31 cellular contexts compared by ENCODE assay signal in genomic region chr9:94534901-94535300, GRCh38. TPM values are rescaled to one million over a fixed set of nuclear protein-coding genes. Genes with fewer than 3 reads are reported as not detected.
"Had no signal": no experiment of that assay in that cellular context is flagged by ENCODE, and none has a peak within 500 bp of the region (broad histone marks: within the 10 kb centered on the region; RNA-seq: fewer than 3 reads in every experiment).

No MANE protein-coding gene starts in this region.

- H3K36me3 Mint-ChIP-seq: activated naive CD8-positive, alpha-beta T cell; naive thymus-derived CD4-positive, alpha-beta T cell; neural progenitor cell; stimulated activated naive B cell treated with anti-CD40 and anti-IgM and Interleukin-4, amounts not matched to agents 10 μg/mL and 1 μg/mL and 100 μg/mL, for 72 hours; WTC11 had no signal

- ATAC-seq: activated CD4-positive, alpha-beta T cell treated with anti-CD3 and anti-CD28 coated beads for 36 hours; activated T-helper 17 cell treated with anti-CD3 and anti-CD28 coated beads, Interleukin-2, amount 50 U/mL, for 72 hours; heart left ventricle; lower lobe of right lung; naive thymus-derived CD4-positive, alpha-beta T cell; sciatic nerve; stimulated activated naive B cell treated with anti-CD40 and anti-IgM and Interleukin-4, amounts not matched to agents 10 μg/mL and 1 μg/mL and 100 μg/mL, for 72 hours; WTC11 had no signal

- DNase-seq: activated CD4-positive, alpha-beta T cell treated with anti-CD3 and anti-CD28 coated beads for 36 hours; activated CD4-positive, alpha-beta T cell treated with anti-CD3 and anti-CD28 coated beads, Interleukin-2, amount 50 U/mL, for 4 hours; activated CD8-positive, alpha-beta memory T cell treated with anti-CD3 and anti-CD28 coated beads for 24 hours; activated CD8-positive, alpha-beta memory T cell treated with anti-CD3 and anti-CD28 coated beads, Interleukin-2, amount 50 U/mL, for 4 hours; activated naive CD4-positive, alpha-beta T cell; activated T-cell treated with anti-CD3 and anti-CD28 coated beads, Interleukin-2, amount 50 U/mL, for 24 hours; amniotic stem cell; colonic mucosa; heart left ventricle; islet precursor cell; lower lobe of right lung; mesendoderm; naive thymus-derived CD4-positive, alpha-beta T cell; stimulated activated CD4-positive, alpha-beta T cell treated with anti-CD3 and anti-CD28 coated beads, Interleukin-15, amount 100 ng/mL, for 24 hours; stimulated activated CD8-positive, alpha-beta memory T cell treated with anti-CD3 and anti-CD28 coated beads, Interleukin-4, amount 100 ng/mL, for 48 hours; stimulated activated naive B cell treated with anti-CD40 and anti-IgM and Interleukin-4, amounts not matched to agents 10 μg/mL and 1 μg/mL and 100 μg/mL, for 72 hours; T1000; testis; trophoblast cell had no signal

- H3K27me3 ChIP-seq: breast epithelium, colonic mucosa, esophagus muscularis mucosa, neural progenitor cell, testis had no signal

- H3K4me1 Mint-ChIP-seq: activated CD4-positive, alpha-beta T cell treated with anti-CD3 and anti-CD28 coated beads for 36 hours; activated T-helper 17 cell treated with anti-CD3 and anti-CD28 coated beads, Interleukin-2, amount 50 U/mL, for 72 hours; central memory CD8-positive, alpha-beta T cell; naive thymus-derived CD4-positive, alpha-beta T cell; neural progenitor cell; stimulated activated naive B cell treated with anti-CD40 and anti-IgM and Interleukin-4, amounts not matched to agents 10 μg/mL and 1 μg/mL and 100 μg/mL, for 72 hours; WTC11 had no signal

- H3K4me2 ChIP-seq: neural progenitor cell, smooth muscle cell had no signal

- H3K36me3 ChIP-seq: breast epithelium, colonic mucosa, esophagus muscularis mucosa, heart left ventricle, lower lobe of right lung, neural progenitor cell had no signal

- H3K9me3 ChIP-seq: breast epithelium, colonic mucosa, esophagus muscularis mucosa, heart left ventricle, lower lobe of right lung, testis had no signal

- H3K9ac ChIP-seq: neural progenitor cell had no signal

- H3K4me3 ChIP-seq: breast epithelium, colonic mucosa, esophagus muscularis mucosa, heart left ventricle, lower lobe of right lung, neural progenitor cell, smooth muscle cell, testis had no signal

- H3K27ac ChIP-seq: breast epithelium, colonic mucosa, esophagus muscularis mucosa, heart left ventricle, lower lobe of right lung, neural progenitor cell, testis had no signal

- H2AFZ ChIP-seq: neural progenitor cell had no signal

- H3K4me1 ChIP-seq: breast epithelium, colonic mucosa, esophagus muscularis mucosa, heart left ventricle, lower lobe of right lung, neural progenitor cell, testis had no signal

- H3K27ac Mint-ChIP-seq: activated CD4-positive, alpha-beta T cell treated with anti-CD3 and anti-CD28 coated beads for 36 hours; activated naive CD8-positive, alpha-beta T cell; activated T-cell treated with anti-CD3 and anti-CD28 coated beads, Interleukin-2, amount 50 U/mL, for 24 hours; activated T-helper 17 cell treated with anti-CD3 and anti-CD28 coated beads, Interleukin-2, amount 50 U/mL, for 72 hours; naive thymus-derived CD4-positive, alpha-beta T cell; neural progenitor cell; stimulated activated naive B cell treated with anti-CD40 and anti-IgM and Interleukin-4, amounts not matched to agents 10 μg/mL and 1 μg/mL and 100 μg/mL, for 72 hours; WTC11 had no signal

- H3K4me3 Mint-ChIP-seq: activated CD4-positive, alpha-beta T cell treated with anti-CD3 and anti-CD28 coated beads for 36 hours; activated naive CD8-positive, alpha-beta T cell; activated T-cell treated with anti-CD3 and anti-CD28 coated beads, Interleukin-2, amount 50 U/mL, for 24 hours; activated T-helper 17 cell treated with anti-CD3 and anti-CD28 coated beads, Interleukin-2, amount 50 U/mL, for 72 hours; central memory CD8-positive, alpha-beta T cell; naive thymus-derived CD4-positive, alpha-beta T cell; neural progenitor cell; stimulated activated naive B cell treated with anti-CD40 and anti-IgM and Interleukin-4, amounts not matched to agents 10 μg/mL and 1 μg/mL and 100 μg/mL, for 72 hours; WTC11 had no signal

- H3K9me3 Mint-ChIP-seq: activated T-cell treated with anti-CD3 and anti-CD28 coated beads, Interleukin-2, amount 50 U/mL, for 24 hours; activated T-helper 17 cell treated with anti-CD3 and anti-CD28 coated beads, Interleukin-2, amount 50 U/mL, for 72 hours; central memory CD8-positive, alpha-beta T cell; neural progenitor cell; WTC11 had no signal

RNA-seq across cellular contexts. Expression of gene PCAT7, which starts 20.0 kb away (rescaled TPM):
- total RNA-seq: activated CD4-positive, alpha-beta T cell treated with anti-CD3 and anti-CD28 coated beads for 36 hours; activated T-helper 17 cell treated with anti-CD3 and anti-CD28 coated beads, Interleukin-2, amount 50 U/mL, for 72 hours; esophagus muscularis mucosa; heart left ventricle; omental fat pad; T-helper 1 cell treated with Interleukin-12 subunit alpha and Interleukin-12 subunit beta and Interleukin-4 antibody, amounts not matched to agents 30 ng/mL and 1 ng/mL, for 36 hours had no signal
- polyA plus RNA-seq: heart left ventricle; naive thymus-derived CD4-positive, alpha-beta T cell had no signal

RNA-seq across cellular contexts. Expression of gene FBP2, which starts 58.7 kb away (rescaled TPM):
- total RNA-seq: activated CD4-positive, alpha-beta T cell treated with anti-CD3 and anti-CD28 coated beads for 36 hours; activated T-helper 17 cell treated with anti-CD3 and anti-CD28 coated beads, Interleukin-2, amount 50 U/mL, for 72 hours; breast epithelium; colonic mucosa; esophagus muscularis mucosa; fibroblast of villous mesenchyme; heart left ventricle; lower lobe of right lung; naive thymus-derived CD4-positive, alpha-beta T cell; omental fat pad; sciatic nerve; smooth muscle cell; T-helper 1 cell treated with Interleukin-12 subunit alpha and Interleukin-12 subunit beta and Interleukin-4 antibody, amounts not matched to agents 30 ng/mL and 1 ng/mL, for 36 hours; WTC11 had no signal
- polyA plus RNA-seq: naive thymus-derived CD4-positive, alpha-beta T cell; smooth muscle cell had no signal
